18 cellular contexts compared by ENCODE assay signal in genomic region chr1:110465038-110465813, GRCh38. TPM values are rescaled to one million over a fixed set of nuclear protein-coding genes. Genes with fewer than 3 reads are reported as not detected.
DNase-seq lines count a peak whose midpoint lies in the region; ATAC-seq, FAIRE-seq and TF ChIP-seq lines count a peak whose summit lies in the region.
"Had no signal": no experiment of that assay in that cellular context is flagged by ENCODE, and none has a peak within 500 bp of the region (broad histone marks: within the 10 kb centered on the region; RNA-seq: fewer than 3 reads in every experiment).

No MANE protein-coding gene starts in this region.

- H3K79me1 ChIP-seq in H1 (ENCODE audit: low read depth, low read length): no peaks in the 10 kb centered on the region
- H3K79me1 ChIP-seq in neuronal stem cell (ENCODE audit: low read depth, low read length): no peaks in the 10 kb centered on the region

- H3K14ac ChIP-seq in H1 (ENCODE audit: insufficient read length) (no peak overlapping the region), neuronal stem cell (ENCODE audit: low read length) (no peak overlapping the region)

- no peak overlapping the region for H2BK20ac ChIP-seq in H1 (ENCODE audit: low read length)

- no peak overlapping the region for H3K9ac ChIP-seq in H1 (replicated peaks in 1 of 4; ENCODE audit: extremely low read depth in 1 of 4, low read depth in 3 of 4, low read length in 3 of 4)
- no peak overlapping the region for H3K9ac ChIP-seq in neuronal stem cell (ENCODE audit: low read depth, low read length, poor library complexity)
- no peak overlapping the region for H3K9ac ChIP-seq in mammary epithelial cell (ENCODE audit: insufficient read depth, low read length)

- no peak overlapping the region for H4K5ac ChIP-seq in H1 (ENCODE audit: insufficient read length, low read depth, low read length)

- no peak overlapping the region for H3K4me2 ChIP-seq in H1 (ENCODE audit: insufficient read depth in 1 of 2, low read depth in 2 of 2, low read length in 2 of 2)
- H3K4me2 ChIP-seq in neuronal stem cell (ENCODE audit: insufficient read depth, low read length, poor library complexity, severe bottlenecking): no peak overlapping the region
- H3K4me2 ChIP-seq in mammary epithelial cell (ENCODE audit: insufficient read depth, low read depth, low read length): no peak overlapping the region

- POLR2A ChIA-PET in H1 (lab: Charles Lee; ENCODE audit: partially characterized antibody): interaction anchor here (0.9 to 1.0 kb wide), 2 partner anchors 31 to 54 kb away, joined by 3 to 4 read pairs; no protein-coding TSS in a partner anchor

- H4K20me1 ChIP-seq in H1 (replicated peaks in 1 of 2; ENCODE audit: control insufficient read depth in 1 of 2, insufficient read depth in 2 of 2, low read length in 2 of 2) (no peaks in the 10 kb centered on the region), mammary epithelial cell (ENCODE audit: insufficient read depth, low read length) (no peaks in the 10 kb centered on the region)

- dilution Hi-C loops in mammary epithelial cell (cut with HindIII; ENCODE audit: low sequenced_read_pairs): no loop called here

- H2BK12ac ChIP-seq in H1 (ENCODE audit: low read depth, low read length): no peak overlapping the region
- no peak overlapping the region for H2BK12ac ChIP-seq in neuronal stem cell (ENCODE audit: low read length)

- H3K23ac ChIP-seq in H1 (ENCODE audit: insufficient read length) (no peak overlapping the region), neuronal stem cell (ENCODE audit: low read depth, low read length, poor library complexity) (no peak overlapping the region)

- H3K27me3 ChIP-seq in H1 (replicated peaks in 1 of 4; ENCODE audit: control insufficient read depth in 3 of 4, extremely low read depth in 1 of 4, insufficient read depth in 3 of 4, low read length in 3 of 4): no peaks in the 10 kb centered on the region
- peaks cover 0 to 17% (median 0%) of the 10 kb centered on the region in 3 experiments for H3K27me3 ChIP-seq in neuronal stem cell (ENCODE audit: control insufficient read depth in 3 of 3, insufficient read depth in 3 of 3, low read depth in 1 of 3, low read length in 3 of 3)
- no peaks in the 10 kb centered on the region for H3K27me3 ChIP-seq in mammary epithelial cell (ENCODE audit: insufficient read depth, low read length)
- H3K27me3 ChIP-seq: suprapubic skin had no signal

- H3K56ac ChIP-seq in H1 (replicated peaks; ENCODE audit: insufficient read length, low read depth, low read length): no peak overlapping the region

- BruUV-seq in mammary epithelial cell (replicated peaks; lab: Mats Ljungman, UMichigan): no TSS peak

- H3K4ac ChIP-seq in H1 (replicated peaks; ENCODE audit: insufficient read length, low read depth, low read length): no peak overlapping the region
- no peak overlapping the region for H3K4ac ChIP-seq in neuronal stem cell (ENCODE audit: low read length)

- no peak overlapping the region for H3K18ac ChIP-seq in H1 (ENCODE audit: extremely low read depth, low read length)
- H3K18ac ChIP-seq in neuronal stem cell (ENCODE audit: low read length): peak overlapping the region; percentile 61

- in situ Hi-C loops in mammary epithelial cell (cut with MboI; ENCODE audit: low sequenced_read_pairs in 2 of 2): no loop called here

- H2BK15ac ChIP-seq in H1 (ENCODE audit: low read length) (no peak overlapping the region), neuronal stem cell (ENCODE audit: low read length) (peak overlapping the region; percentile 26)

- H2AFZ ChIP-seq in H1 (ENCODE audit: low read length) (no peak overlapping the region), neuronal stem cell (ENCODE audit: low read length) (no peak overlapping the region), mammary epithelial cell (ENCODE audit: low read depth, low read length) (no peak overlapping the region)

- TF ChIP-seq RAD21 in H1 (IDR thresholded peaks at IDR 0.05 in 1 of 2, conservative IDR thresholded peaks at IDR 0.05 in 1 of 2; ENCODE audit: low read depth in 2 of 2, low read length in 2 of 2): no peak

- intact Hi-C loops in mammary epithelial cell (cut with micrococcal nuclease): no loop called here

- CTCF ChIA-PET in H1 (lab: Charles Lee; ENCODE audit: partially characterized antibody) (interaction anchor here (0.6 to 24.1 kb wide), 32 partner anchors 9 to 332 kb away, joined by 3 to 465 read pairs (median 4); partner anchors contain the start of gene KCNC4), mammary epithelial cell (lab: Charles Lee; ENCODE audit: low non-redundant PET) (interaction anchor here (0.7 kb wide), 1 partner anchor 461 kb away, joined by 3 read pairs; no protein-coding TSS in a partner anchor)

- no peak overlapping the region for H2BK5ac ChIP-seq in H1 (ENCODE audit: low read depth, low read length)
- no peak overlapping the region for H2BK5ac ChIP-seq in neuronal stem cell (ENCODE audit: low read length)

- no peak for TF ChIP-seq EP300 in H1 (IDR thresholded peaks at IDR 0.05; ENCODE audit: borderline replicate concordance in 1 of 2, low read depth in 2 of 2, low read length in 2 of 2)

- H3K79me2 ChIP-seq in H1 (ENCODE audit: control insufficient read depth in 1 of 2, insufficient read depth in 2 of 2, low read length in 2 of 2) (no peaks in the 10 kb centered on the region), mammary epithelial cell (ENCODE audit: insufficient read depth, low read length) (no peaks in the 10 kb centered on the region)

- peak; percentile 35 for DNase-seq in NCI-H524 treated with DMSO at 0.1 percent for 48 hours (lab: John Stamatoyannopoulos, UW)
- no peak for DNase-seq in H1 (ENCODE audit: low read depth in 1 of 2, low spot score in 2 of 2)
- DNase-seq in neuronal stem cell (ENCODE audit: low spot score): no peak
- DNase-seq in KG1 (lab: John Stamatoyannopoulos, UW): no peak
- no peak for DNase-seq in mammary epithelial cell
- DNase-seq in Ammon's horn (ENCODE audit: low spot score): no peak
- DNase-seq: activated CD4-positive, alpha-beta T cell treated with anti-CD3 and anti-CD28 coated beads for 48 hours; activated naive CD4-positive, alpha-beta T cell treated with anti-CD3 and anti-CD28 coated beads, Interleukin-2, amount 10 ng/mL, durations not matched to agents 7 days and 5 days; head of caudate nucleus; MV-4-11; stimulated activated CD4-positive, alpha-beta T cell treated with anti-CD3 and anti-CD28 coated beads, Interleukin-2, amount 100 ng/mL, for 24 hours had no signal

- TF ChIP-seq POLR2A in H1 (IDR thresholded peaks at IDR 0.05; ENCODE audit: control extremely low read depth in 1 of 2, low read depth in 2 of 2, low read length in 2 of 2): no peak

- WGBS in H1 (ENCODE audit: extremely low coverage in 1 of 2, insufficient coverage in 1 of 2, insufficient read length in 1 of 2, insufficient replicate concordance in 2 of 2, low coverage in 1 of 2, low lambda C conversion rate in 2 of 2, missing lambda C conversion rate in 1 of 2), 2 experiments: 79% methylated on average over 7 of the region's 7 CpGs; no CpG with 5 or more reads in 1 of the 2 experiments
- WGBS in neuronal stem cell (ENCODE audit: extremely low coverage in 2 of 2, insufficient read length in 2 of 2, insufficient replicate concordance in 1 of 2), 2 donors: no CpG with 5 or more reads among the region's 7 CpGs
- 78% methylated on average over 7 of the region's 7 CpGs for WGBS in mammary epithelial cell (ENCODE audit: low coverage, missing lambda C conversion rate)

- H3K4me1 ChIP-seq in H1 (replicated peaks in 1 of 4; ENCODE audit: control insufficient read depth in 3 of 4, insufficient read depth in 4 of 4, low read length in 3 of 4): no peaks in the 10 kb centered on the region
- H3K4me1 ChIP-seq in neuronal stem cell (ENCODE audit: control insufficient read depth in 2 of 2, insufficient read depth in 1 of 2, low read depth in 1 of 2, low read length in 2 of 2): peaks cover 0 to 1% of the 10 kb centered on the region in 2 donors
- H3K4me1 ChIP-seq in mammary epithelial cell (ENCODE audit: insufficient read depth, low read length): peaks cover 22% of the 10 kb centered on the region
- H3K4me1 ChIP-seq: suprapubic skin had no signal

- no peaks in the 10 kb centered on the region; the same call in 1 of the 2 replicates for H3K23me2 ChIP-seq in H1 (ENCODE audit: low read depth, low read length)

- H3K4me3 ChIP-seq in H1 (ENCODE audit: extremely low read depth in 1 of 4, insufficient read depth in 2 of 4, low read depth in 3 of 4, low read length in 4 of 4): no peak overlapping the region
- no peak overlapping the region for H3K4me3 ChIP-seq in neuronal stem cell (ENCODE audit: low read length in 2 of 2)
- no peak overlapping the region for H3K4me3 ChIP-seq in mammary epithelial cell (replicated peaks in 1 of 3; ENCODE audit: insufficient read depth in 1 of 3, low read depth in 2 of 3, low read length in 3 of 3)
- H3K4me3 ChIP-seq: coronary artery, suprapubic skin had no signal

- H3K27ac ChIP-seq in H1 (ENCODE audit: low read depth, low read length): no peak overlapping the region
- H3K27ac ChIP-seq in neuronal stem cell (replicated peaks; ENCODE audit: low read length): no peak overlapping the region
- H3K27ac ChIP-seq in mammary epithelial cell (ENCODE audit: insufficient read depth, low read depth, low read length): no peak overlapping the region
- H3K27ac ChIP-seq: coronary artery, suprapubic skin had no signal

- TF ChIP-seq CTCF in GM12874 (IDR thresholded peaks at IDR 0.05; ENCODE audit: insufficient read depth, low read depth, low read length) (0 out of 2 replicates have a peak, but pooled peaks have one; percentile 15), H1 (IDR thresholded peaks at IDR 0.05; ENCODE audit: control extremely low read depth in 1 of 3, insufficient read depth in 1 of 3, low read depth in 1 of 3, low read length in 3 of 3) (peak in 1 of 3 experiments; percentile 15; a peak in 2 of 4 replicates), mammary epithelial cell (conservative IDR thresholded peaks at IDR 0.05 in 1 of 2, IDR thresholded peaks at IDR 0.05 in 1 of 2; ENCODE audit: extremely low read depth in 1 of 2, insufficient read depth in 1 of 2, low read depth in 1 of 2, low read length in 2 of 2) (no peak)

- no peak for ATAC-seq in GM21717 (IDR thresholded peaks at IDR 0.05; ENCODE audit: unreplicated experiment)

- no peak overlapping the region for H2BK120ac ChIP-seq in H1 (replicated peaks; ENCODE audit: low read depth, low read length)
- no peak overlapping the region for H2BK120ac ChIP-seq in neuronal stem cell (ENCODE audit: low read depth, low read length)

- H4K91ac ChIP-seq in H1 (replicated peaks; ENCODE audit: insufficient read length, low read length) (no peak overlapping the region), neuronal stem cell (ENCODE audit: low read depth, low read length, poor library complexity) (no peak overlapping the region)

- H2AK5ac ChIP-seq in H1 (ENCODE audit: low read depth, low read length) (no peak overlapping the region), neuronal stem cell (ENCODE audit: low read depth, low read length) (no peak overlapping the region)

- H3K36me3 ChIP-seq in H1 (ENCODE audit: control insufficient read depth in 2 of 4, insufficient read depth in 4 of 4, low read length in 3 of 4) (no peaks in the 10 kb centered on the region), neuronal stem cell (replicated peaks in 1 of 2; ENCODE audit: control insufficient read depth in 2 of 2, insufficient read depth in 2 of 2, low read length in 2 of 2) (no peaks in the 10 kb centered on the region), mammary epithelial cell (ENCODE audit: insufficient read depth, low read length) (no peaks in the 10 kb centered on the region)
- H3K36me3 ChIP-seq: suprapubic skin had no signal

- H4K8ac ChIP-seq in H1 (ENCODE audit: extremely low read depth, insufficient read depth, low read length) (peak overlapping the region; percentile 16; the same call in 1 of the 2 replicates), neuronal stem cell (ENCODE audit: low read depth, low read length) (no peak overlapping the region)

- H3K9me3 ChIP-seq in H1 (ENCODE audit: insufficient read depth in 2 of 2, low read depth in 1 of 2, low read length in 1 of 2): no peaks in the 10 kb centered on the region
- H3K9me3 ChIP-seq in neuronal stem cell (replicated peaks in 1 of 2; ENCODE audit: control insufficient read depth in 2 of 2, insufficient read depth in 1 of 2, low read depth in 1 of 2, low read length in 2 of 2): no peaks in the 10 kb centered on the region
- H3K9me3 ChIP-seq in mammary epithelial cell (replicated peaks; ENCODE audit: insufficient read depth, low read length): no peaks in the 10 kb centered on the region
- H3K9me3 ChIP-seq: suprapubic skin had no signal

- no peak for FAIRE-seq in H1 (lab: Jason Lieb, UNC)

RNA-seq across cellular contexts. Expression of gene PROK1, which starts 14.3 kb away (rescaled TPM):
- total RNA-seq in H1 (2021; fragmentation: NEBNext Ultra II Directional; extraction: Animal tissue kit (Norgen Biotek cat#: 25700)): not detected in 2 replicates
- polyA plus RNA-seq in H1 (2011; rRNA removed): 0.12 and 0.20 TPM in 2 replicates
- polyA plus RNA-seq in H1 (2011; cell fraction: cytosol; rRNA removed): not detected
- polyA plus RNA-seq in H1 (2011; cell fraction: nucleus; rRNA removed): 0.24 TPM
- 0.13 TPM in 1 of 4 replicates, not detected in the others for polyA plus RNA-seq in H1 (2012, experiment 1 of 2)
- polyA plus RNA-seq in H1 (2012, experiment 2 of 2): not detected
- polyA plus RNA-seq in H1 (2013, experiment 1 of 2): not detected
- polyA plus RNA-seq in H1 (2013, experiment 2 of 2): not detected
- polyA minus RNA-seq in H1 (2011; rRNA and poly(A)+ RNA removed): 0.25 TPM in 1 of 2 replicates, not detected in the other
- polyA minus RNA-seq in H1 (2011; cell fraction: cytosol; rRNA and poly(A)+ RNA removed): not detected
- not detected for polyA minus RNA-seq in H1 (2011; cell fraction: nucleus; rRNA and poly(A)+ RNA removed)
- polyA plus RNA-seq in neuronal stem cell (2013, experiment 1 of 2): 0.21 TPM
- polyA plus RNA-seq in neuronal stem cell (2013, experiment 2 of 2): 0.07 TPM
- not detected for total RNA-seq in mammary epithelial cell
- polyA plus RNA-seq in mammary epithelial cell: not detected
- not detected for polyA minus RNA-seq in mammary epithelial cell
- total RNA-seq: epithelial cell of proximal tubule had no signal

RNA-seq across cellular contexts. Expression of gene KCNA10, which starts 53.7 kb away (rescaled TPM):
- total RNA-seq in H1 (2021; fragmentation: NEBNext Ultra II Directional; extraction: Animal tissue kit (Norgen Biotek cat#: 25700)): not detected in 2 replicates
- polyA plus RNA-seq in H1 (2011; rRNA removed): not detected in 2 replicates
- polyA plus RNA-seq in H1 (2011; cell fraction: cytosol; rRNA removed): not detected
- polyA plus RNA-seq in H1 (2011; cell fraction: nucleus; rRNA removed): not detected
- not detected in 4 replicates for polyA plus RNA-seq in H1 (2012, experiment 1 of 2)
- polyA plus RNA-seq in H1 (2012, experiment 2 of 2): not detected
- not detected for polyA plus RNA-seq in H1 (2013, experiment 1 of 2)
- polyA plus RNA-seq in H1 (2013, experiment 2 of 2): not detected
- polyA minus RNA-seq in H1 (2011; rRNA and poly(A)+ RNA removed): not detected in 2 replicates
- polyA minus RNA-seq in H1 (2011; cell fraction: cytosol; rRNA and poly(A)+ RNA removed): not detected
- not detected for polyA minus RNA-seq in H1 (2011; cell fraction: nucleus; rRNA and poly(A)+ RNA removed)
- not detected for polyA plus RNA-seq in neuronal stem cell (2013, experiment 1 of 2)
- not detected for polyA plus RNA-seq in neuronal stem cell (2013, experiment 2 of 2)
- total RNA-seq in mammary epithelial cell: not detected
- not detected for polyA plus RNA-seq in mammary epithelial cell
- not detected for polyA minus RNA-seq in mammary epithelial cell
- total RNA-seq: epithelial cell of proximal tubule, mesenteric fat pad, right cardiac atrium, suprapubic skin had no signal
- polyA plus RNA-seq: right cardiac atrium had no signal

RNA-seq across cellular contexts. Expression of gene LAMTOR5, which starts 57.7 kb away (rescaled TPM):
- 84.4 and 91.9 TPM in 2 replicates for total RNA-seq in H1 (2021; fragmentation: NEBNext Ultra II Directional; extraction: Animal tissue kit (Norgen Biotek cat#: 25700))
- polyA plus RNA-seq in H1 (2011; rRNA removed) (177 and 297 TPM in 2 replicates), mammary epithelial cell (319 TPM)
- 184 TPM for polyA plus RNA-seq in H1 (2011; cell fraction: cytosol; rRNA removed)
- 93.7 TPM for polyA plus RNA-seq in H1 (2011; cell fraction: nucleus; rRNA removed)
- 116 to 164 TPM (median 142 TPM) in 4 replicates for polyA plus RNA-seq in H1 (2012, experiment 1 of 2)
- polyA plus RNA-seq in H1 (2012, experiment 2 of 2): 67.4 TPM
- 117 TPM for polyA plus RNA-seq in H1 (2013, experiment 1 of 2)
- 125 TPM for polyA plus RNA-seq in H1 (2013, experiment 2 of 2)
- polyA minus RNA-seq in H1 (2011; rRNA and poly(A)+ RNA removed): 57.6 and 83.0 TPM in 2 replicates
- polyA minus RNA-seq in H1 (2011; cell fraction: cytosol; rRNA and poly(A)+ RNA removed): 33.0 TPM
- polyA minus RNA-seq in H1 (2011; cell fraction: nucleus; rRNA and poly(A)+ RNA removed): 29.9 TPM
- polyA plus RNA-seq in neuronal stem cell (2013, experiment 1 of 2): 210 TPM
- 203 TPM for polyA plus RNA-seq in neuronal stem cell (2013, experiment 2 of 2)
- 100 to 1,000 TPM in 1 of 2 donors, 10 to 100 TPM in 1; 75.5 to 106 TPM for total RNA-seq in mammary epithelial cell
- polyA minus RNA-seq in mammary epithelial cell: 69.8 TPM
